ENCODE assay signal across 28 cellular contexts in genomic region chr11:120626791-120627190, GRCh38.
"Had no signal": no experiment of that assay in that cellular context is flagged by ENCODE, and none has a peak within 500 bp of the region (broad histone marks: within the 10 kb centered on the region; RNA-seq: fewer than 3 reads in every experiment).

No MANE protein-coding gene starts in this region.

- H3K27ac Mint-ChIP-seq: stimulated activated effector memory CD8-positive, alpha-beta T cell treated with anti-CD3 and anti-CD28 coated beads, Interleukin-12 subunit alpha, Interleukin-12 subunit beta, amount 100 ng/mL, for 72 hours; stimulated activated memory B cell treated with anti-CD40 and anti-IgM and Interleukin-4, amounts not matched to agents 10 μg/mL and 1 μg/mL and 100 μg/mL, for 72 hours; stimulated activated naive B cell treated with anti-CD40 and anti-IgM and Interleukin-4, amounts not matched to agents 10 μg/mL and 1 μg/mL and 100 μg/mL, for 72 hours; stimulated activated naive CD8-positive, alpha-beta T cell treated with anti-CD3 and anti-CD28 coated beads, Interleukin-15, amount 100 ng/mL, for 72 hours; stimulated activated naive CD8-positive, alpha-beta T cell treated with anti-CD3 and anti-CD28 coated beads, Interleukin-15, Interleukin-2, amounts not matched to agents 100 ng/mL and 50 ng/mL, for 24 hours; type B pancreatic cell had no signal

- H3K4me3 ChIP-seq: stomach, suprapubic skin, testis, thoracic aorta, thyroid gland, tibial artery, tibial nerve, transverse colon, upper lobe of left lung, upper lobe of right lung, uterus, vagina had no signal

- H3K36me3 ChIP-seq: stomach, suprapubic skin, thoracic aorta, thyroid gland, tibial artery, tibial nerve, transverse colon, upper lobe of left lung, upper lobe of right lung, uterus, vagina had no signal

- H3K27ac ChIP-seq: stomach, suprapubic skin, testis, thoracic aorta, thyroid gland, tibial artery, tibial nerve, transverse colon, upper lobe of left lung, upper lobe of right lung, uterus, vagina had no signal

- ATAC-seq: stimulated activated effector memory CD8-positive, alpha-beta T cell treated with anti-CD3 and anti-CD28 coated beads, Interleukin-12 subunit alpha, Interleukin-12 subunit beta, amount 100 ng/mL, for 72 hours; stimulated activated memory B cell treated with anti-CD40 and anti-IgM and Interleukin-4, amounts not matched to agents 10 μg/mL and 1 μg/mL and 100 μg/mL, for 72 hours; stimulated activated naive B cell treated with anti-CD40 and anti-IgM and Interleukin-4, amounts not matched to agents 10 μg/mL and 1 μg/mL and 100 μg/mL, for 72 hours; stimulated activated naive CD8-positive, alpha-beta T cell treated with anti-CD3 and anti-CD28 coated beads, Interleukin-15, amount 100 ng/mL, for 72 hours; stimulated activated naive CD8-positive, alpha-beta T cell treated with anti-CD3 and anti-CD28 coated beads, Interleukin-15, Interleukin-2, amounts not matched to agents 100 U/mL and 50 U/mL, for 24 hours; upper lobe of right lung had no signal

- H3K4me1 ChIP-seq: stomach, suprapubic skin, testis, tibial artery, transverse colon, upper lobe of left lung, uterus, vagina had no signal

- H3K4me3 Mint-ChIP-seq: stimulated activated effector memory CD8-positive, alpha-beta T cell treated with anti-CD3 and anti-CD28 coated beads, Interleukin-12 subunit alpha, Interleukin-12 subunit beta, amount 100 ng/mL, for 72 hours; stimulated activated memory B cell treated with anti-CD40 and anti-IgM and Interleukin-4, amounts not matched to agents 10 μg/mL and 1 μg/mL and 100 μg/mL, for 72 hours; stimulated activated naive B cell treated with anti-CD40 and anti-IgM and Interleukin-4, amounts not matched to agents 10 μg/mL and 1 μg/mL and 100 μg/mL, for 72 hours; stimulated activated naive CD8-positive, alpha-beta T cell treated with anti-CD3 and anti-CD28 coated beads, Interleukin-15, amount 100 ng/mL, for 72 hours; stimulated activated naive CD8-positive, alpha-beta T cell treated with anti-CD3 and anti-CD28 coated beads, Interleukin-15, Interleukin-2, amounts not matched to agents 100 ng/mL and 50 ng/mL, for 24 hours; type B pancreatic cell had no signal

- H3K4me1 Mint-ChIP-seq: stimulated activated effector memory CD8-positive, alpha-beta T cell treated with anti-CD3 and anti-CD28 coated beads, Interleukin-12 subunit alpha, Interleukin-12 subunit beta, amount 100 ng/mL, for 72 hours; stimulated activated memory B cell treated with anti-CD40 and anti-IgM and Interleukin-4, amounts not matched to agents 10 μg/mL and 1 μg/mL and 100 μg/mL, for 72 hours; stimulated activated naive CD8-positive, alpha-beta T cell treated with anti-CD3 and anti-CD28 coated beads, Interleukin-15, amount 100 ng/mL, for 72 hours had no signal

- H3K36me3 Mint-ChIP-seq: stimulated activated effector memory CD8-positive, alpha-beta T cell treated with anti-CD3 and anti-CD28 coated beads, Interleukin-12 subunit alpha, Interleukin-12 subunit beta, amount 100 ng/mL, for 72 hours; stimulated activated memory B cell treated with anti-CD40 and anti-IgM and Interleukin-4, amounts not matched to agents 10 μg/mL and 1 μg/mL and 100 μg/mL, for 72 hours; stimulated activated naive B cell treated with anti-CD40 and anti-IgM and Interleukin-4, amounts not matched to agents 10 μg/mL and 1 μg/mL and 100 μg/mL, for 72 hours; type B pancreatic cell had no signal

- H3K9me3 Mint-ChIP-seq: stimulated activated effector memory CD8-positive, alpha-beta T cell treated with anti-CD3 and anti-CD28 coated beads, Interleukin-12 subunit alpha, Interleukin-12 subunit beta, amount 100 ng/mL, for 72 hours; stimulated activated memory B cell treated with anti-CD40 and anti-IgM and Interleukin-4, amounts not matched to agents 10 μg/mL and 1 μg/mL and 100 μg/mL, for 72 hours; stimulated activated naive B cell treated with anti-CD40 and anti-IgM and Interleukin-4, amounts not matched to agents 10 μg/mL and 1 μg/mL and 100 μg/mL, for 72 hours; stimulated activated naive CD8-positive, alpha-beta T cell treated with anti-CD3 and anti-CD28 coated beads, Interleukin-15, amount 100 ng/mL, for 72 hours; stimulated activated naive CD8-positive, alpha-beta T cell treated with anti-CD3 and anti-CD28 coated beads, Interleukin-15, Interleukin-2, amounts not matched to agents 100 ng/mL and 50 ng/mL, for 24 hours; type B pancreatic cell had no signal

- DNase-seq: stimulated activated CD4-positive, alpha-beta T cell treated with anti-CD3 and anti-CD28 coated beads, Interleukin-2, amount 100 ng/mL, for 48 hours; stimulated activated CD4-positive, alpha-beta T cell treated with anti-CD3 and anti-CD28 coated beads, Interleukin-4, amount 100 ng/mL, for 1 hour; stimulated activated CD4-positive, alpha-beta T cell treated with anti-CD3 and anti-CD28 coated beads, Interleukin-4, amount 100 ng/mL, for 24 hours; stimulated activated CD4-positive, alpha-beta T cell treated with anti-CD3 and anti-CD28 coated beads, Interleukin-4, amount 100 ng/mL, for 4 hours; stimulated activated CD8-positive, alpha-beta memory T cell treated with anti-CD3 and anti-CD28 coated beads, Interleukin-4, amount 100 ng/mL, for 48 hours; stimulated activated naive B cell treated with anti-CD40 and anti-IgM and Interleukin-4, amounts not matched to agents 10 μg/mL and 1 μg/mL and 100 μg/mL, for 72 hours; stimulated activated naive CD4-positive, alpha-beta T cell; stimulated activated naive CD4-positive, alpha-beta T cell treated with Interleukin-2 at 50 U/mL for 16 hours; stimulated activated naive CD8-positive, alpha-beta T cell treated with anti-CD3 and anti-CD28 coated beads, Interleukin-15, amount 100 ng/mL, for 72 hours; stimulated activated naive CD8-positive, alpha-beta T cell treated with anti-CD3 and anti-CD28 coated beads, Interleukin-15, Interleukin-2, amounts not matched to agents 100 U/mL and 50 U/mL, for 24 hours; stomach; substantia nigra; testis; thyroid gland; tibial artery; transverse colon; trophoblast cell; upper lobe of left lung; upper lobe of right lung; uterus had no signal

- H3K9me3 ChIP-seq: stomach, suprapubic skin, testis, thoracic aorta, thyroid gland, tibial artery, tibial nerve, transverse colon, upper lobe of left lung, upper lobe of right lung, uterus, vagina had no signal

- H3K27me3 ChIP-seq: suprapubic skin, testis, thyroid gland, tibial artery, tibial nerve, transverse colon, upper lobe of left lung, upper lobe of right lung, uterus, vagina had no signal
